In genomic region chr16:1764971-1765370, GRCh38 we compare ENCODE assay signal across 28 cellular contexts.
"Had no signal": no experiment of that assay in that cellular context is flagged by ENCODE, and none has a peak within 500 bp of the region (broad histone marks: within the 10 kb centered on the region; RNA-seq: fewer than 3 reads in every experiment).

No MANE protein-coding gene starts in this region.

- H3K9me3 ChIP-seq: neutrophil, pancreas, prostate gland, right atrium auricular region, spleen, stomach, thoracic aorta, thyroid gland, tibial nerve, upper lobe of right lung, uterus had no signal

- H3K4me1 Mint-ChIP-seq: nephron, neural progenitor cell had no signal

- H3K36me3 ChIP-seq: neural progenitor cell, uterus had no signal

- H3K4me2 ChIP-seq: smooth muscle cell had no signal

- ATAC-seq: naive thymus-derived CD4-positive, alpha-beta T cell; natural killer cell; pancreas; sciatic nerve; stimulated activated memory B cell treated with anti-CD40 and anti-IgM and Interleukin-4, amounts not matched to agents 10 μg/mL and 1 μg/mL and 100 μg/mL, for 72 hours; upper lobe of right lung had no signal

- H3K36me3 Mint-ChIP-seq: type B pancreatic cell had no signal

- H3K27me3 ChIP-seq: neural progenitor cell, neutrophil, pancreas, right atrium auricular region, spleen, stomach, thyroid gland, tibial nerve, upper lobe of right lung, uterus had no signal

- H3K9ac ChIP-seq: neural progenitor cell had no signal

- H3K27me3 Mint-ChIP-seq: naive thymus-derived CD4-positive, alpha-beta T cell; stimulated activated memory B cell treated with anti-CD40 and anti-IgM and Interleukin-4, amounts not matched to agents 10 μg/mL and 1 μg/mL and 100 μg/mL, for 72 hours; stimulated activated naive CD8-positive, alpha-beta T cell treated with anti-CD3 and anti-CD28 coated beads, Interleukin-15, Interleukin-2, amounts not matched to agents 100 ng/mL and 50 ng/mL, for 24 hours; type B pancreatic cell had no signal

- FAIRE-seq: pancreas had no signal

- H3K27ac ChIP-seq: neural progenitor cell, neutrophil, pancreas, prostate gland, right atrium auricular region, skin epidermis, spleen, stomach, thoracic aorta, thyroid gland, tibial nerve, upper lobe of right lung, uterus had no signal

- H2AFZ ChIP-seq: neural progenitor cell had no signal

- H3K9me3 Mint-ChIP-seq: naive thymus-derived CD4-positive, alpha-beta T cell; natural killer cell; nephron; neural progenitor cell; stimulated activated memory B cell treated with anti-CD40 and anti-IgM and Interleukin-4, amounts not matched to agents 10 μg/mL and 1 μg/mL and 100 μg/mL, for 72 hours; stimulated activated naive CD8-positive, alpha-beta T cell treated with anti-CD3 and anti-CD28 coated beads, Interleukin-15, Interleukin-2, amounts not matched to agents 100 ng/mL and 50 ng/mL, for 24 hours; type B pancreatic cell had no signal

- H3K4me3 ChIP-seq: neural progenitor cell, pancreas, prostate gland, right atrium auricular region, smooth muscle cell, spleen, stomach, thoracic aorta, thyroid gland, tibial nerve, upper lobe of right lung, uterus had no signal

- H3K4me3 Mint-ChIP-seq: naive thymus-derived CD4-positive, alpha-beta T cell; natural killer cell; nephron; stimulated activated memory B cell treated with anti-CD40 and anti-IgM and Interleukin-4, amounts not matched to agents 10 μg/mL and 1 μg/mL and 100 μg/mL, for 72 hours; stimulated activated naive CD8-positive, alpha-beta T cell treated with anti-CD3 and anti-CD28 coated beads, Interleukin-15, Interleukin-2, amounts not matched to agents 100 ng/mL and 50 ng/mL, for 24 hours; type B pancreatic cell had no signal

- DNase-seq: naive thymus-derived CD4-positive, alpha-beta T cell; natural killer cell; pancreas; retina; spleen; stimulated activated CD4-positive, alpha-beta T cell treated with anti-CD3 and anti-CD28 coated beads, Interleukin-12 subunit alpha, Interleukin-12 subunit beta, amount 100 ng/mL, for 4 hours; stimulated activated CD4-positive, alpha-beta T cell treated with anti-CD3 and anti-CD28 coated beads, Interleukin-1b, Interleukin-23, amount 100 ng/mL, for 48 hours; stimulated activated CD4-positive, alpha-beta T cell treated with anti-CD3 and anti-CD28 coated beads, Interleukin-4, amount 100 ng/mL, for 1 hour; stimulated activated CD4-positive, alpha-beta T cell treated with anti-CD3 and anti-CD28 coated beads, Interleukin-4, amount 100 ng/mL, for 4 hours; stimulated activated CD8-positive, alpha-beta memory T cell treated with anti-CD3 and anti-CD28 coated beads, Interleukin-4, amount 100 ng/mL, for 48 hours; stimulated activated naive CD4-positive, alpha-beta T cell treated with Interleukin-2 at 50 U/mL for 16 hours; stomach; thyroid gland; upper lobe of right lung; uterus had no signal

- H3K27ac Mint-ChIP-seq: naive thymus-derived CD4-positive, alpha-beta T cell; natural killer cell; nephron; neural progenitor cell; stimulated activated memory B cell treated with anti-CD40 and anti-IgM and Interleukin-4, amounts not matched to agents 10 μg/mL and 1 μg/mL and 100 μg/mL, for 72 hours; stimulated activated naive CD8-positive, alpha-beta T cell treated with anti-CD3 and anti-CD28 coated beads, Interleukin-15, Interleukin-2, amounts not matched to agents 100 ng/mL and 50 ng/mL, for 24 hours; type B pancreatic cell had no signal

- H3K4me1 ChIP-seq: neural progenitor cell, pancreas had no signal
